8 cellular contexts compared by ENCODE assay signal in genomic region chr7:129779602-129780256, GRCh38.
DNase-seq lines count a peak whose midpoint lies in the region; ATAC-seq and TF ChIP-seq lines count a peak whose summit lies in the region.

No MANE protein-coding gene starts in this region.

- no peak overlapping the region for H2BK5ac ChIP-seq in H9 (ENCODE audit: insufficient read length, low read length)

- no peak overlapping the region for H4K8ac ChIP-seq in H9 (replicated peaks; ENCODE audit: insufficient read length, low read depth, low read length)

- ATAC-seq in GM18868 (IDR thresholded peaks at IDR 0.05; ENCODE audit: unreplicated experiment): no peak

- H4K5ac ChIP-seq in H9 (ENCODE audit: insufficient read length, low read depth, low read length): no peak overlapping the region

- TF ChIP-seq CTCF in H9 (conservative IDR thresholded peaks at IDR 0.05): no peak
- no peak for TF ChIP-seq CTCF in breast epithelium (IDR thresholded peaks at IDR 0.05)

- H3K56ac ChIP-seq in H9 (ENCODE audit: insufficient read length, low read depth, low read length): no peak overlapping the region

- no peaks in the 10 kb centered on the region; the same call in 1 of the 2 replicates for H3K79me2 ChIP-seq in H9 (ENCODE audit: insufficient read depth, low read length)

- H3K4me1 Mint-ChIP-seq in H9: peaks cover 50 to 57% of the 10 kb centered on the region in 2 experiments

- peak overlapping the region; percentile 61 for H3K4me2 ChIP-seq in H9 (ENCODE audit: insufficient read depth, insufficient read length, low read length)

- peaks cover 47% of the 10 kb centered on the region for H3K23me2 ChIP-seq in H9 (ENCODE audit: insufficient read length, low read depth, low read length, poor library complexity, severe bottlenecking)

- H3K27ac Mint-ChIP-seq in H9: no peak overlapping the region

- no peaks in the 10 kb centered on the region for H3K79me1 ChIP-seq in H9 (ENCODE audit: insufficient read depth, low read depth, low read length, poor library complexity, severe bottlenecking)

- H2BK120ac ChIP-seq in H9 (ENCODE audit: low read depth, low read length, poor library complexity, severe bottlenecking): no peak overlapping the region

- peaks cover 0 to 3% (median 0%) of the 10 kb centered on the region in 3 experiments; a peak in 2 of 7 replicates for H3K36me3 Mint-ChIP-seq in H9 (ENCODE audit: insufficient read depth in 1 of 3, low read depth in 3 of 3)

- no peak overlapping the region for H2BK12ac ChIP-seq in H9 (ENCODE audit: insufficient read length, low read depth, low read length)

- peaks cover 0 to 6% of the 10 kb centered on the region in 2 experiments; a peak in 1 of 5 replicates for H3K9me3 Mint-ChIP-seq in H9

- no CpG with 5 or more reads among the region's 76 CpGs for WGBS in H9 (ENCODE audit: extremely low coverage, insufficient read length, low lambda C conversion rate)

- H3K4me3 ChIP-seq in GM08714 (ENCODE audit: low read length) (peak overlapping the region; percentile 54), breast epithelium (peak overlapping the region; percentile 24 to 73 (median 71)), mononuclear cell (ENCODE audit: low read length) (peak overlapping the region; percentile 16)

- H3K9ac ChIP-seq in H9 (ENCODE audit: extremely low read depth, insufficient read length, low read length): no peak overlapping the region

- TF ChIP-seq POLR2A in breast epithelium (IDR thresholded peaks at IDR 0.05): no peak

- H2AFZ ChIP-seq in H9 (ENCODE audit: low read length): no peak overlapping the region

- no peak overlapping the region for H2BK20ac ChIP-seq in H9 (ENCODE audit: low read depth, low read length, poor library complexity, severe bottlenecking)

- no peaks in the 10 kb centered on the region for H3K36me3 ChIP-seq in breast epithelium

- peak overlapping the region; percentile 67 to 83 for H3K4me3 Mint-ChIP-seq in H9

- no peak overlapping the region for H3T11ph ChIP-seq in H9 (ENCODE audit: low read length)

- peaks cover 4% of the 10 kb centered on the region for H4K20me1 ChIP-seq in H9 (ENCODE audit: control insufficient read depth, insufficient read depth, insufficient read length)

- H2AK5ac ChIP-seq in H9 (ENCODE audit: insufficient read length, low read length): no peak overlapping the region

- DNase-seq in H9 (no peak), NCI-H526 treated with DMSO at 0.1 percent for 48 hours (lab: John Stamatoyannopoulos, UW) (peak; percentile 64), breast epithelium (ENCODE audit: low spot score in 2 of 2) (peak; percentile 44 to 63), C1 segment of cervical spinal cord (lab: John Stamatoyannopoulos, UW) (no peak), islet precursor cell (no peak)

- H2BK15ac ChIP-seq in H9 (ENCODE audit: low read depth, low read length): no peak overlapping the region

- no peak overlapping the region for H4K91ac ChIP-seq in H9 (ENCODE audit: insufficient read length, low read depth, low read length)

- intact Hi-C loops in breast epithelium (cut with DNase I; ENCODE audit: low total_unique reads): no loop called here

- H3K9me3 ChIP-seq in H9 (ENCODE audit: control insufficient read depth, low read depth, low read length): no peaks in the 10 kb centered on the region
- no peaks in the 10 kb centered on the region for H3K9me3 ChIP-seq in breast epithelium
- H3K9me3 ChIP-seq in mononuclear cell (ENCODE audit: low read depth, low read length): no peaks in the 10 kb centered on the region

- H3K14ac ChIP-seq in H9 (ENCODE audit: insufficient read depth, low read length): no peak overlapping the region

- no peak overlapping the region for H3K23ac ChIP-seq in H9 (ENCODE audit: insufficient read length, low read depth, low read length)

- H3K27ac ChIP-seq in H9 (ENCODE audit: insufficient read length, low read depth, low read length): no peak overlapping the region
- H3K27ac ChIP-seq in breast epithelium: peak overlapping the region; percentile 72 to 83

- H3K4ac ChIP-seq in H9 (ENCODE audit: low read depth, low read length): no peak overlapping the region

- H3K27me3 ChIP-seq in H9 (ENCODE audit: insufficient read depth, low read length): peaks cover 55% of the 10 kb centered on the region
- peaks cover 12 to 71% of the 10 kb centered on the region in 2 donors for H3K27me3 ChIP-seq in breast epithelium
- peaks cover 82% of the 10 kb centered on the region for H3K27me3 ChIP-seq in mononuclear cell (ENCODE audit: insufficient read depth, low read length)

- peaks cover 73% of the 10 kb centered on the region for H3K27me3 Mint-ChIP-seq in H9 (ENCODE audit: low read depth)

- H3K18ac ChIP-seq in H9 (ENCODE audit: insufficient read length, low read depth, low read length): no peak overlapping the region

- H3K4me1 ChIP-seq in H9 (ENCODE audit: insufficient read depth, low read length) (peaks cover 10% of the 10 kb centered on the region; the same call in 1 of the 2 replicates), breast epithelium (peaks cover 3 to 16% of the 10 kb centered on the region in 2 donors), mononuclear cell (ENCODE audit: insufficient read depth, low read length) (peaks cover 58% of the 10 kb centered on the region)

Comparison
In these comparisons a context has a peak if more than half of its experiments do, and no peak if none do; other contexts are left out.
1. H3K4me3 ChIP-seq: peak in every context shown above with its lines; median percentile 71 in breast epithelium; 54 in GM08714; 16 in mononuclear cell.
2. DNase-seq: peak in NCI-H526 treated with DMSO at 0.1 percent for 48 hours (single experiment) and breast epithelium (2 of 2); none in H9 (single experiment), C1 segment of cervical spinal cord (0 of 14) and islet precursor cell (single experiment).